In genomic region chr3:24508423-24508839, GRCh38 we compare ENCODE assay signal across 11 cellular contexts.
DNase-seq lines count a peak whose midpoint lies in the region; ATAC-seq lines count a peak whose summit lies in the region.
"Had no signal": no experiment of that assay in that cellular context is flagged by ENCODE, and none has a peak within 500 bp of the region (broad histone marks: within the 10 kb centered on the region; RNA-seq: fewer than 3 reads in every experiment).

No MANE protein-coding gene starts in this region.

- H3K27me3 Mint-ChIP-seq in stimulated activated naive CD8-positive, alpha-beta T cell treated with anti-CD3 and anti-CD28 coated beads, Interleukin-15, amount 100 ng/mL, for 72 hours = no peaks in the 10 kb centered on the region

- ATAC-seq in stimulated activated naive CD8-positive, alpha-beta T cell treated with anti-CD3 and anti-CD28 coated beads, Interleukin-15, amount 100 ng/mL, for 72 hours = peak; percentile 46
- no peak for ATAC-seq in GM21723 (IDR thresholded peaks at IDR 0.05; ENCODE audit: unreplicated experiment)
- ATAC-seq in HG02938 (IDR thresholded peaks at IDR 0.05; ENCODE audit: unreplicated experiment) = no peak
- ATAC-seq in GM21360 (IDR thresholded peaks at IDR 0.05; ENCODE audit: unreplicated experiment) = no peak

- H3K4me3 Mint-ChIP-seq in stimulated activated naive CD8-positive, alpha-beta T cell treated with anti-CD3 and anti-CD28 coated beads, Interleukin-15, amount 100 ng/mL, for 72 hours = no peak overlapping the region

- no peak overlapping the region for H3K27ac Mint-ChIP-seq in stimulated activated naive CD8-positive, alpha-beta T cell treated with anti-CD3 and anti-CD28 coated beads, Interleukin-15, amount 100 ng/mL, for 72 hours

- peaks cover under 1% of the 10 kb centered on the region for H3K4me1 Mint-ChIP-seq in stimulated activated naive CD8-positive, alpha-beta T cell treated with anti-CD3 and anti-CD28 coated beads, Interleukin-15, amount 100 ng/mL, for 72 hours

- peaks cover 0 to 9% of the 10 kb centered on the region in 2 donors for H3K9me3 Mint-ChIP-seq in stimulated activated naive CD8-positive, alpha-beta T cell treated with anti-CD3 and anti-CD28 coated beads, Interleukin-15, amount 100 ng/mL, for 72 hours

- DNase-seq in NCI-H748 (lab: John Stamatoyannopoulos, UW; ENCODE audit: unreplicated experiment) (peak; percentile 3), NCI-H748 treated with DMSO at 0.1 percent for 48 hours (lab: John Stamatoyannopoulos, UW) (no peak), SW480 (ENCODE audit: low spot score) (peak; percentile 14), fibroblast of the conjunctiva (ENCODE audit: low read depth) (peak; percentile 67)
- DNase-seq in stimulated activated naive CD8-positive, alpha-beta T cell treated with anti-CD3 and anti-CD28 coated beads, Interleukin-15, amount 100 ng/mL, for 72 hours = no peak
- DNase-seq: hypothalamus; NCI-H526 treated with DMSO at 0.1 percent for 48 hours; stimulated activated CD4-positive, alpha-beta T cell treated with anti-CD3 and anti-CD28 coated beads, Interleukin-15, amount 100 ng/mL, for 24 hours had no signal

Comparison
In these comparisons a context has a peak if more than half of its experiments do, and no peak if none do; other contexts are left out.
1. DNase-seq: peak in NCI-H748 (single experiment), SW480 (single experiment) and fibroblast of the conjunctiva (single experiment); none in NCI-H748 treated with DMSO at 0.1 percent for 48 hours (single experiment) and stimulated activated naive CD8-positive, alpha-beta T cell treated with anti-CD3 and anti-CD28 coated beads, Interleukin-15, amount 100 ng/mL, for 72 hours (0 of 2).